ENCODE assay signal across 35 cellular contexts in genomic region chr18:7815797-7816196, GRCh38.
"Had no signal": no experiment of that assay in that cellular context is flagged by ENCODE, and none has a peak within 500 bp of the region (broad histone marks: within the 10 kb centered on the region; RNA-seq: fewer than 3 reads in every experiment).

No MANE protein-coding gene starts in this region.

- DNase-seq: activated B cell treated with CpG ODN at 0.5 μM for 24 hours; activated CD4-positive, alpha-beta T cell treated with anti-CD3 and anti-CD28 coated beads for 4 hours; activated CD4-positive, CD25-positive, alpha-beta regulatory T cell treated with anti-CD3 and anti-CD28 coated beads, Interleukin-2, amount 50 U/mL, for 72 hours; activated CD8-positive, alpha-beta T cell treated with anti-CD3 and anti-CD28 coated beads for 36 hours; activated effector memory CD4-positive, alpha-beta T cell treated with anti-CD3 and anti-CD28 coated beads, Interleukin-2, amount 50 U/mL, for 16 hours; activated naive CD4-positive, alpha-beta T cell; activated naive CD8-positive, alpha-beta T cell treated with anti-CD3 and anti-CD28 coated beads, Interleukin-2, amount 10 ng/mL, durations not matched to agents 7 days and 5 days; activated T-cell treated with anti-CD3 and anti-CD28 coated beads, Interleukin-2, amount 50 U/mL, for 1 hour; activated T-cell treated with anti-CD3 and anti-CD28 coated beads, Interleukin-2, amount 50 U/mL, for 72 hours; amygdala; body of pancreas; caudate nucleus; cerebellar nuclear complex; NCI-H1092 treated with DMSO at 0.1 percent for 48 hours; NCI-H1417 treated with DMSO at 0.1 percent for 48 hours; NCI-H187 treated with DMSO at 0.1 percent for 48 hours; NCI-H2081; NCI-H2171 treated with DMSO at 0.1 percent for 48 hours; NCI-H2227 treated with DMSO at 0.1 percent for 48 hours; NCI-H446 treated with DMSO at 0.1 percent for 48 hours; NCI-H524; NCI-H69; NCI-H82; SIG-M5; T-cell; T-helper 17 cell; T-helper 9 cell had no signal

- H3K27me3 ChIP-seq: ascending aorta, body of pancreas, breast epithelium had no signal

- H3K27ac ChIP-seq: ascending aorta, body of pancreas, breast epithelium, KMS-11, VCaP had no signal

- H3K9me3 Mint-ChIP-seq: activated naive CD4-positive, alpha-beta T cell treated with anti-CD3 and anti-CD28 coated beads, Interleukin-2, amount 50 U/mL, for 24 hours had no signal

- H3K27me3 Mint-ChIP-seq: activated B cell treated with CpG ODN at 0.5 μM for 24 hours; activated CD8-positive, alpha-beta T cell treated with anti-CD3 and anti-CD28 coated beads for 36 hours; activated naive CD8-positive, alpha-beta T cell treated with anti-CD3 and anti-CD28 coated beads, Interleukin-2, amount 10 ng/mL, durations not matched to agents 7 days and 5 days; activated T-helper 17 cell treated with anti-CD3 and anti-CD28 coated beads, Interleukin-2, amount 50 U/mL, for 72 hours; T-cell; T-helper 17 cell had no signal

- ATAC-seq: activated CD8-positive, alpha-beta T cell treated with anti-CD3 and anti-CD28 coated beads for 36 hours; activated T-cell treated with anti-CD3 and anti-CD28 coated beads, Interleukin-2, amount 50 U/mL, for 72 hours; activated T-helper 17 cell treated with anti-CD3 and anti-CD28 coated beads, Interleukin-2, amount 50 U/mL, for 72 hours; body of pancreas; Panc1; SK-N-SH treated with all-trans-retinoic acid at 6 μM for 48 hours; T-cell; T-helper 17 cell had no signal

- H3K27ac Mint-ChIP-seq: activated B cell treated with CpG ODN at 0.5 μM for 24 hours; activated CD8-positive, alpha-beta T cell treated with anti-CD3 and anti-CD28 coated beads for 36 hours; activated naive CD4-positive, alpha-beta T cell treated with anti-CD3 and anti-CD28 coated beads, Interleukin-2, amount 50 U/mL, for 24 hours; activated naive CD8-positive, alpha-beta T cell treated with anti-CD3 and anti-CD28 coated beads, Interleukin-2, amount 10 ng/mL, durations not matched to agents 7 days and 5 days; activated T-cell treated with anti-CD3 and anti-CD28 coated beads, Interleukin-2, amount 50 U/mL, for 72 hours; activated T-helper 17 cell treated with anti-CD3 and anti-CD28 coated beads, Interleukin-2, amount 50 U/mL, for 72 hours; T-cell; T-helper 17 cell had no signal

- H3K4me3 Mint-ChIP-seq: activated B cell treated with CpG ODN at 0.5 μM for 24 hours; activated CD8-positive, alpha-beta T cell treated with anti-CD3 and anti-CD28 coated beads for 36 hours; activated naive CD4-positive, alpha-beta T cell treated with anti-CD3 and anti-CD28 coated beads, Interleukin-2, amount 50 U/mL, for 24 hours; activated naive CD8-positive, alpha-beta T cell treated with anti-CD3 and anti-CD28 coated beads, Interleukin-2, amount 10 ng/mL, durations not matched to agents 7 days and 5 days; activated T-cell treated with anti-CD3 and anti-CD28 coated beads, Interleukin-2, amount 50 U/mL, for 72 hours; activated T-helper 17 cell treated with anti-CD3 and anti-CD28 coated beads, Interleukin-2, amount 50 U/mL, for 72 hours; T-cell; T-helper 17 cell had no signal

- H3K36me3 ChIP-seq: ascending aorta, breast epithelium had no signal

- H3K4me1 ChIP-seq: breast epithelium had no signal

- H3K4me1 Mint-ChIP-seq: activated B cell treated with CpG ODN at 0.5 μM for 24 hours; activated naive CD4-positive, alpha-beta T cell treated with anti-CD3 and anti-CD28 coated beads, Interleukin-2, amount 50 U/mL, for 24 hours; activated naive CD8-positive, alpha-beta T cell treated with anti-CD3 and anti-CD28 coated beads, Interleukin-2, amount 10 ng/mL, durations not matched to agents 7 days and 5 days; activated T-helper 17 cell treated with anti-CD3 and anti-CD28 coated beads, Interleukin-2, amount 50 U/mL, for 72 hours; T-cell; T-helper 17 cell had no signal

- H3K4me3 ChIP-seq: ascending aorta, body of pancreas, breast epithelium had no signal

- H3K36me3 Mint-ChIP-seq: activated naive CD4-positive, alpha-beta T cell treated with anti-CD3 and anti-CD28 coated beads, Interleukin-2, amount 50 U/mL, for 24 hours; activated naive CD8-positive, alpha-beta T cell treated with anti-CD3 and anti-CD28 coated beads, Interleukin-2, amount 10 ng/mL, durations not matched to agents 7 days and 5 days; T-cell had no signal
